Comparison of ENCODE assay signal across 8 cellular contexts in the genomic region with DNA sequence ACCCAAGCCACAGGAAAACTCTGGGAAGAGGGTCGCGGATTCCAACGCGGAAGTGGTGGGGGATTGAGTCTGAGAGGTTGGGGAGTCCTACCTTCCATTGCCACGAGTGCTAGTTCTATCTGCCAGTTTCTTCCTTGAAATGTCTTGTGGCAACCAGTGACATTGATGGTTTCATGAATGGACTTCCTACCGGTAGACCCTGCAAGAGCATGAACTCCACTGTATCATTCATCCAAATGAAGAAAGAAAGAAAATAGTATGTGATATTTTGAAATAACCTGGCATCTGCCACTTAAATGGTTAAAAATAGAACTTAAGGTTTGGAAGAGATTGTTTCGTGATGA. TPM values are rescaled to one million over a fixed set of nuclear protein-coding genes. Genes with fewer than 3 reads are reported as not detected.
A peak's percentile ranks its signal among the peaks of the same experiment; 100 is the strongest.
DNase-seq lines count a peak whose midpoint lies in the region; ATAC-seq, FAIRE-seq and TF ChIP-seq lines count a peak whose summit lies in the region.

No MANE protein-coding gene starts in this region.

- H3K4me1 ChIP-seq in HCT116 (ENCODE audit: control insufficient read depth in 1 of 2, insufficient read depth in 2 of 2, low read length in 2 of 2), result peaks cover 0 to 7% of the 10 kb centered on the region in 2 experiments; a peak in 2 of 4 replicates

- H3K27me3 Mint-ChIP-seq in central memory CD8-positive, alpha-beta T cell, result no peaks in the 10 kb centered on the region

- no peaks in the 10 kb centered on the region for H4K20me1 ChIP-seq in HCT116 (ENCODE audit: insufficient read depth)

- POLR2A ChIA-PET in HCT116 (lab: Charles Lee), result no interaction called here

- H3K36me3 ChIP-seq in HCT116 (ENCODE audit: control insufficient read depth in 1 of 2, insufficient read depth in 2 of 2, low read length in 2 of 2), result no peaks in the 10 kb centered on the region

- peak overlapping the region; percentile 75 for H3K9ac ChIP-seq in HCT116 (ENCODE audit: low read length)

- RAD21 ChIA-PET in HCT116 (lab: Charles Lee; ENCODE audit: low non-redundant PET in 1 of 2, low total read pairs in 2 of 2, uncharacterized antibody in 2 of 2, unreplicated experiment in 2 of 2), result no interaction called here

- H3K79me2 ChIP-seq in HCT116 (ENCODE audit: insufficient read depth, low read length), result no peaks in the 10 kb centered on the region

- H3K27ac ChIP-seq in HCT116 (ENCODE audit: low read depth, low read length), result peak overlapping the region; percentile 51; the same call in 1 of the 2 replicates

- no peaks in the 10 kb centered on the region for H3K9me3 Mint-ChIP-seq in central memory CD8-positive, alpha-beta T cell

- no TSS peak for BruUV-seq in HCT116 (replicated peaks; lab: Mats Ljungman, UMichigan)

- no peaks in the 10 kb centered on the region for H3K9me3 ChIP-seq in HCT116 (ENCODE audit: control insufficient read depth in 1 of 2, insufficient read depth in 1 of 2, low read depth in 1 of 2, low read length in 2 of 2)

- peak overlapping the region; percentile 99 for H3K4me2 ChIP-seq in HCT116 (ENCODE audit: low read length)

- peak; percentile 36 for FAIRE-seq in GM18507 (lab: Jason Lieb, UNC)

- CTCF ChIA-PET in HCT116 (lab: Charles Lee), result no interaction called here

- peak overlapping the region; percentile 99 for H2AFZ ChIP-seq in HCT116 (ENCODE audit: low read depth, low read length, poor library complexity, severe bottlenecking)

- intact Hi-C loops in HCT116 (cut with micrococcal nuclease), result loop anchor here (5.0 kb wide), 1 partner anchor 181 kb away; no protein-coding TSS in a partner anchor

- peak overlapping the region; percentile 83 to 85 for H3K4me3 ChIP-seq in HCT116 (replicated peaks in 1 of 2; ENCODE audit: low read depth in 1 of 2, low read length in 2 of 2)

- no peak for TF ChIP-seq POLR2A in HCT116 (IDR thresholded peaks at IDR 0.05; ENCODE audit: borderline replicate concordance, extremely low read depth, insufficient read depth, insufficient read length)

- no peak overlapping the region for H3K4me3 Mint-ChIP-seq in central memory CD8-positive, alpha-beta T cell

- peaks cover 2% of the 10 kb centered on the region for H3K36me3 Mint-ChIP-seq in central memory CD8-positive, alpha-beta T cell (ENCODE audit: insufficient read depth)

- H3K9me2 ChIP-seq in HCT116 (ENCODE audit: insufficient read depth), result no peaks in the 10 kb centered on the region

- no peak overlapping the region for H3K27ac Mint-ChIP-seq in central memory CD8-positive, alpha-beta T cell (ENCODE audit: low read depth)

- no peak for TF ChIP-seq RAD21 in HCT116 (IDR thresholded peaks at IDR 0.05; ENCODE audit: low read depth)

- DNase-seq in GM18507 (ENCODE audit: extremely low spot score, insufficient read length, low read depth), result no peak
- DNase-seq in HCT116 (ENCODE audit: low read depth, low spot score), result no peak
- peak; percentile 12 for DNase-seq in M059J (ENCODE audit: low read depth)
- DNase-seq in central memory CD8-positive, alpha-beta T cell (ENCODE audit: low spot score in 2 of 2), result no peak
- DNase-seq in medulla oblongata (ENCODE audit: extremely low spot score), result peak; percentile 30
- DNase-seq in COR-L47 (lab: John Stamatoyannopoulos, UW), result no peak
- DNase-seq in NCI-H1105 treated with DMSO at 0.1 percent for 48 hours (lab: John Stamatoyannopoulos, UW), result no peak
- no peak for DNase-seq in activated gamma-delta T cell (lab: John Stamatoyannopoulos, UW)

- ATAC-seq in HCT116, result peak; percentile 14
- peak; percentile 27 for ATAC-seq in central memory CD8-positive, alpha-beta T cell (replicated peaks; ENCODE audit: extremely low read depth, poor library complexity, severe bottlenecking)

- TF ChIP-seq CTCF in HCT116 (IDR thresholded peaks at IDR 0.05 in 2 of 3, conservative IDR thresholded peaks at IDR 0.05 in 1 of 3; ENCODE audit: borderline replicate concordance in 1 of 3, insufficient read depth in 1 of 3, low read depth in 2 of 3, low read length in 2 of 3), result no peak

- peaks cover 13% of the 10 kb centered on the region for H3K4me1 Mint-ChIP-seq in central memory CD8-positive, alpha-beta T cell

- no peaks in the 10 kb centered on the region for H3K27me3 ChIP-seq in HCT116 (ENCODE audit: insufficient read depth, low read length)

TF ChIP-seq in HCT116, 20 proteins besides CTCF, POLR2A, EP300 and RAD21:
- TF ChIP-seq POLR2AphosphoS5 (IDR thresholded peaks at IDR 0.05; ENCODE audit: low read depth, low read length) (no peak), FOSL1 (IDR thresholded peaks at IDR 0.05; ENCODE audit: low read depth) (no peak), ATF3 (IDR thresholded peaks at IDR 0.05) (no peak)

RNA-seq across cellular contexts. Expression of gene SLC10A7, which starts 1.1 kb away (rescaled TPM):
- 5.5 TPM for total RNA-seq in HCT116 (2021; ENCODE audit: unreplicated experiment)
- 2.2 TPM in 2 replicates for polyA plus RNA-seq in HCT116 (2012)
- total RNA-seq in M059J (2014; rRNA removed; shearing (Covaris generic)), result 8.7 and 10.3 TPM in 2 replicates

Comparison
In these comparisons a context has a peak if more than half of its experiments do, and no peak if none do; other contexts are left out.
1. DNase-seq: peak in M059J (single experiment) and medulla oblongata (single experiment); none in GM18507 (single experiment), HCT116 (single experiment), central memory CD8-positive, alpha-beta T cell (0 of 2), COR-L47 (single experiment), NCI-H1105 treated with DMSO at 0.1 percent for 48 hours (single experiment) and activated gamma-delta T cell (single experiment).